ENCODE assay signal across 14 cellular contexts in the genomic region with DNA sequence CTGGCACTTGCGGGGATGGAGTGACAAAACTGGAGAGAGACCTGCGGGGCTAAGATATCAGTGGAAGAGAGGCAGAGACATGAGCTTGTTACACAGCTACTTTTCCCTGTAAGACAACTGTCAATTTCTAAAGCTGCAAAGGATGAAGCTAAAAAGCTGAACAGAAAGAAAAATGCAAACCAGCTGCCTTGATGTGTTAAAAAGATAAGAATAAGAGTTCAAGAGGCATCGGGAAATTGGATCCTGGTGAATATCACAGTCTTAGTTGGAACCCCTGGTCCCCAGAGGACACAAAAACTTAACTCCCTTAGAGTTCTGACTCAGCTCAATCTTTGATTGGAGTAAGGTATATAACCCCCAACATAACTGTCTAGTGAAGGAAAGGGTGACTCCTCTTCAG. TPM values are rescaled to one million over a fixed set of nuclear protein-coding genes. Genes with fewer than 3 reads are reported as not detected.
A peak's percentile ranks its signal among the peaks of the same experiment; 100 is the strongest.
DNase-seq lines count a peak whose midpoint lies in the region; ATAC-seq and TF ChIP-seq lines count a peak whose summit lies in the region.
"Had no signal": no experiment of that assay in that cellular context is flagged by ENCODE, and none has a peak within 500 bp of the region (broad histone marks: within the 10 kb centered on the region; RNA-seq: fewer than 3 reads in every experiment).

No MANE protein-coding gene starts in this region.

- no peaks in the 10 kb centered on the region for H3K79me1 ChIP-seq in trophoblast cell (ENCODE audit: low read length)

- TF ChIP-seq EP300 in SK-N-SH (IDR thresholded peaks at IDR 0.05; ENCODE audit: borderline replicate concordance in 1 of 2, low read depth in 1 of 2, low read length in 1 of 2): no peak

- POLR2A ChIA-PET in A673 (lab: Charles Lee; ENCODE audit: low non-redundant PET): interaction anchor here (0.6 kb wide), 1 partner anchor 31 kb away, joined by 3 read pairs; no protein-coding TSS in a partner anchor
- POLR2A ChIA-PET in SK-N-SH (lab: Yijun Ruan, JAX): no interaction called here
- POLR2A ChIA-PET in HEK293T (lab: Yijun Ruan, JAX): no interaction called here

- H3K9me2 ChIP-seq in SK-N-SH: no peaks in the 10 kb centered on the region

- H2BK5ac ChIP-seq in trophoblast cell (ENCODE audit: low read depth, low read length, poor library complexity): peak overlapping the region; percentile 39

- no peaks in the 10 kb centered on the region for H3F3A ChIP-seq in SK-N-SH (replicated peaks; ENCODE audit: insufficient read depth)

- H3K23ac ChIP-seq in trophoblast cell (ENCODE audit: low read length): no peak overlapping the region

- H3K4me2 ChIP-seq in DND-41 (ENCODE audit: insufficient read depth, low read length) (no peak overlapping the region), SK-N-SH (no peak overlapping the region), trophoblast cell (ENCODE audit: low read length) (no peak overlapping the region)

- no peaks in the 10 kb centered on the region for H3K79me2 ChIP-seq in DND-41 (ENCODE audit: insufficient read depth, low read length)
- no peaks in the 10 kb centered on the region; the same call in 1 of the 2 replicates for H3K79me2 ChIP-seq in SK-N-SH (ENCODE audit: insufficient read depth)
- no peaks in the 10 kb centered on the region for H3K79me2 ChIP-seq in trophoblast cell (ENCODE audit: control insufficient read depth, insufficient read depth, low read length, poor library complexity)

- H3K36me3 ChIP-seq in A673 (ENCODE audit: insufficient read depth, low read length, poor library complexity, severe bottlenecking) (no peaks in the 10 kb centered on the region), DND-41 (ENCODE audit: insufficient read depth, low read length) (peaks cover 36% of the 10 kb centered on the region), SK-N-SH (replicated peaks in 1 of 2; ENCODE audit: control insufficient read depth in 1 of 2, insufficient read depth in 2 of 2, low read length in 1 of 2) (peaks cover 27 to 30% of the 10 kb centered on the region in 2 experiments), trophoblast cell (ENCODE audit: control insufficient read depth in 1 of 2, insufficient read depth in 2 of 2, low read length in 2 of 2) (peaks cover 0 to 5% of the 10 kb centered on the region in 2 experiments)

- no TSS peak for BruUV-seq in A673 (replicated peaks; lab: Mats Ljungman, UMichigan)

- no peak overlapping the region for H3K27ac ChIP-seq in A673 (ENCODE audit: low read depth, low read length, poor library complexity, severe bottlenecking)
- H3K27ac ChIP-seq in DND-41 (ENCODE audit: low read length): no peak overlapping the region
- H3K27ac ChIP-seq in SK-N-SH (ENCODE audit: low read depth in 2 of 2, low read length in 1 of 2): peak overlapping the region in 1 of 2 experiments; percentile 2; a peak in 1 of 4 replicates
- no peak overlapping the region for H3K27ac ChIP-seq in trophoblast cell (ENCODE audit: low read depth, low read length)

- no peak for TF ChIP-seq CTCF in A673 (conservative IDR thresholded peaks at IDR 0.05; ENCODE audit: low read depth, low read length)
- no peak for TF ChIP-seq CTCF in DND-41 (IDR thresholded peaks at IDR 0.05; ENCODE audit: borderline replicate concordance, extremely low read depth, low read length, poor library complexity, severe bottlenecking)
- no peak for TF ChIP-seq CTCF in SK-N-SH (IDR thresholded peaks at IDR 0.05)
- no peak for TF ChIP-seq CTCF in lower leg skin (IDR thresholded peaks at IDR 0.05)

- intact Hi-C loops in A673 (cut with micrococcal nuclease; ENCODE audit: unreplicated experiment): no loop called here
- intact Hi-C loops in lower leg skin (cut with DNase I; ENCODE audit: low total_unique reads): no loop called here

- no peak overlapping the region for H3K14ac ChIP-seq in trophoblast cell (ENCODE audit: low read length)

- DNase-seq in A673 (ENCODE audit: low spot score) (peak; percentile 19), DND-41 (no peak), SK-N-SH (no peak), trophoblast cell (no peak), NCI-H774 (lab: John Stamatoyannopoulos, UW) (no peak), HEK293T (ENCODE audit: extremely low spot score) (no peak), lower leg skin (ENCODE audit: low spot score in 2 of 2) (no peak)
- DNase-seq: C1 segment of cervical spinal cord; CD4-positive, alpha-beta T cell; DMS153; DMS79 treated with DMSO at 0.1 percent for 48 hours; GF-D8; KBM-7 had no signal

- no peak overlapping the region for H4K12ac ChIP-seq in trophoblast cell (ENCODE audit: low read depth, low read length)

- H2AK5ac ChIP-seq in trophoblast cell (ENCODE audit: low read length): no peak overlapping the region

- TF ChIP-seq POLR2A in lower leg skin (IDR thresholded peaks at IDR 0.05): no peak

- H2BK120ac ChIP-seq in trophoblast cell (ENCODE audit: insufficient read depth, low read length, poor library complexity): no peak overlapping the region

- H3K9me3 ChIP-seq in A673 (ENCODE audit: low read depth, low read length, poor library complexity, severe bottlenecking) (no peaks in the 10 kb centered on the region), DND-41 (ENCODE audit: insufficient read depth, low read length, severe bottlenecking) (no peaks in the 10 kb centered on the region), SK-N-SH (no peaks in the 10 kb centered on the region), trophoblast cell (ENCODE audit: insufficient read depth, low read depth, low read length) (no peaks in the 10 kb centered on the region)

- H3K4me3 ChIP-seq in A673 (ENCODE audit: low read depth, low read length, poor library complexity, severe bottlenecking): no peak overlapping the region
- H3K4me3 ChIP-seq in DND-41 (ENCODE audit: low read depth in 1 of 2, low read length in 2 of 2): no peak overlapping the region
- no peak overlapping the region for H3K4me3 ChIP-seq in SK-N-SH (ENCODE audit: low read depth in 2 of 2, low read length in 1 of 2)
- H3K4me3 ChIP-seq in trophoblast cell (ENCODE audit: low read depth, low read length): no peak overlapping the region
- H3K4me3 ChIP-seq in lower leg skin (ENCODE audit: low read depth, poor library complexity, severe bottlenecking): no peak overlapping the region

- H4K20me1 ChIP-seq in DND-41 (ENCODE audit: insufficient read depth, low read length) (peaks cover 4% of the 10 kb centered on the region; the same call in 1 of the 2 replicates), SK-N-SH (ENCODE audit: insufficient read depth) (no peaks in the 10 kb centered on the region)

- TF ChIP-seq RAD21 in SK-N-SH (IDR thresholded peaks at IDR 0.05; ENCODE audit: low read length): no peak

- H4K91ac ChIP-seq in trophoblast cell (ENCODE audit: low read depth, low read length): no peak overlapping the region

- peak; percentile 19; the same call in 1 of the 3 replicates for ATAC-seq in DND-41 (ENCODE audit: insufficient read depth, low read depth)
- ATAC-seq: HCT116 had no signal

- CTCF ChIA-PET in A673 (lab: Charles Lee): no interaction called here
- CTCF ChIA-PET in SK-N-SH (lab: Yijun Ruan, JAX): interaction anchor here (0.9 to 2.0 kb wide), 5 partner anchors 14 to 62 kb away, joined by 3 to 8 read pairs (median 3); no protein-coding TSS in a partner anchor
- CTCF ChIA-PET in HEK293T (lab: Yijun Ruan, JAX): no interaction called here

- H3K4ac ChIP-seq in trophoblast cell (ENCODE audit: low read depth, low read length): no peak overlapping the region

- no peaks in the 10 kb centered on the region for H3K27me3 ChIP-seq in A673 (replicated peaks; ENCODE audit: insufficient read depth, low read depth, low read length, poor library complexity)
- H3K27me3 ChIP-seq in DND-41 (ENCODE audit: insufficient read depth, low read length, poor library complexity): no peaks in the 10 kb centered on the region
- no peaks in the 10 kb centered on the region for H3K27me3 ChIP-seq in SK-N-SH (ENCODE audit: insufficient read depth)
- no peaks in the 10 kb centered on the region for H3K27me3 ChIP-seq in trophoblast cell (ENCODE audit: insufficient read depth, low read length)

- H2BK12ac ChIP-seq in trophoblast cell (ENCODE audit: low read length): no peak overlapping the region

- 47% methylated on average over 3 of the region's 3 CpGs for WGBS in SK-N-SH (ENCODE audit: low lambda C conversion rate)
- no CpG with 5 or more reads among the region's 3 CpGs for WGBS in trophoblast cell (ENCODE audit: extremely low coverage, insufficient coverage, insufficient read length)
- 80 to 83% methylated on average over 3 of the region's 3 CpGs for WGBS in lower leg skin, 2 donors

- H2AFZ ChIP-seq in DND-41 (ENCODE audit: low read depth, low read length) (no peak overlapping the region), SK-N-SH (ENCODE audit: low read depth) (no peak overlapping the region), trophoblast cell (ENCODE audit: insufficient read depth, low read length, poor library complexity) (no peak overlapping the region)

- no peaks in the 10 kb centered on the region for H3K4me1 ChIP-seq in A673 (ENCODE audit: insufficient read depth, low read length, poor library complexity, severe bottlenecking)
- peaks cover 4% of the 10 kb centered on the region; the same call in 1 of the 2 replicates for H3K4me1 ChIP-seq in DND-41 (ENCODE audit: insufficient read depth, low read length)
- H3K4me1 ChIP-seq in SK-N-SH (ENCODE audit: control insufficient read depth in 1 of 2, insufficient read depth in 2 of 2, low read depth in 1 of 2, low read length in 1 of 2): peaks cover 0 to 6% of the 10 kb centered on the region in 2 experiments; a peak in 3 of 4 replicates
- H3K4me1 ChIP-seq in trophoblast cell (ENCODE audit: control insufficient read depth in 1 of 2, insufficient read depth in 2 of 2, low read length in 2 of 2): peaks cover 3 to 4% of the 10 kb centered on the region in 2 experiments

- H4K8ac ChIP-seq in trophoblast cell (ENCODE audit: low read depth, low read length): no peak overlapping the region

- H3K9ac ChIP-seq in DND-41 (ENCODE audit: low read depth, low read length): no peak overlapping the region
- H3K9ac ChIP-seq in SK-N-SH: no peak overlapping the region
- no peak overlapping the region for H3K9ac ChIP-seq in trophoblast cell (ENCODE audit: low read length)

- H3K18ac ChIP-seq in trophoblast cell (ENCODE audit: low read length): no peak overlapping the region

TF ChIP-seq in SK-N-SH, 30 proteins besides CTCF, POLR2A, EP300 and RAD21 (continues in another document):
- TF ChIP-seq GATA2 (CRISPR knock-in tag; IDR thresholded peaks at IDR 0.05) (peak; percentile 44), TCF12 (IDR thresholded peaks at IDR 0.05) (peak; percentile 45; the same call in 1 of the 2 replicates), FOSL2 (IDR thresholded peaks at IDR 0.05; ENCODE audit: borderline replicate concordance, low read depth) (no peak)

TF ChIP-seq in HEK293T, 16 proteins besides CTCF, POLR2A, EP300 and RAD21 (continues in another document):
- no peak for TF ChIP-seq TARDBP (IDR thresholded peaks at IDR 0.05)
- no peak for TF ChIP-seq LEF1 (IDR thresholded peaks at IDR 0.05; ENCODE audit: borderline replicate concordance)
- TF ChIP-seq ZNF384 (IDR thresholded peaks at IDR 0.05): no peak
- TF ChIP-seq SUZ12 (IDR thresholded peaks at IDR 0.05): no peak
- TF ChIP-seq FOXM1 (IDR thresholded peaks at IDR 0.05; ENCODE audit: borderline replicate concordance): no peak

RNA-seq across cellular contexts. Expression of a gene that starts 38.8 kb away (rescaled TPM):
- 45.8 and 55.3 TPM in 2 replicates for total RNA-seq in A673 (2021)
- 20.4 and 28.7 TPM in 2 replicates for polyA plus RNA-seq in SK-N-SH (2012; rRNA removed)
- 24.6 and 34.7 TPM in 2 replicates for polyA plus RNA-seq in SK-N-SH (2012; cell fraction: cytosol; rRNA removed)
- 29.1 and 57.6 TPM in 2 replicates for polyA plus RNA-seq in SK-N-SH (2012; cell fraction: nucleus; rRNA removed)
- polyA plus RNA-seq in trophoblast cell (2013): 18.5 and 21.4 TPM in 2 replicates
- 10 to 100 TPM; 37.8 to 47.7 (median 41.0) TPM for total RNA-seq in lower leg skin
